In the genomic region with DNA sequence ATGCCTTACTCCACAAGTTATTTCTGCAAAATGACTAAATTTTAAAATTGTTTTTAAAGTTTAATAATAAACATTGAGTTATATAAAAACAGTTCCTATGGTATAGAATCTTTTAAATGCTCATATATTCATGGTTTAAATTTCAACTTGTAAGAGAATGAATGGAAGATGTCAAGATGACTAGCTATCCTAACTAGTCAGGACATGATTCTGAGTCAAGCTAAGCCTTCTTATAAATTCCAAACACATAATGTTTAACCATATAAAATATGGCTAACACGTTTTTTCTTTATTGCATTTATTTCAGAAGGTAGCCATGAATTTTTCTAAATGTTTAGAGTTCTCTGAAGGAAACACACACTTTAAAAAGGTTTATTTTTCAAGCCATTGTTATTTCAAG, we compare ENCODE assay signal across 28 cellular contexts.
"Had no signal": no experiment of that assay in that cellular context is flagged by ENCODE, and none has a peak within 500 bp of the region (broad histone marks: within the 10 kb centered on the region; RNA-seq: fewer than 3 reads in every experiment).

No MANE protein-coding gene starts in this region.

- DNase-seq: activated B cell treated with CpG ODN at 0.5 μM for 24 hours; activated CD4-positive, alpha-beta T cell treated with anti-CD3 and anti-CD28 coated beads for 48 hours; activated CD4-positive, alpha-beta T cell treated with anti-CD3 and anti-CD28 coated beads, Interleukin-2, amount 50 U/mL, for 1 hour; activated CD4-positive, alpha-beta T cell treated with anti-CD3 and anti-CD28 coated beads, Interleukin-2, amount 50 U/mL, for 48 hours; activated CD8-positive, alpha-beta memory T cell treated with anti-CD3 and anti-CD28 coated beads for 24 hours; activated CD8-positive, alpha-beta T cell treated with anti-CD3 and anti-CD28 coated beads for 36 hours; activated gamma-delta T cell; activated naive CD4-positive, alpha-beta T cell; activated naive CD4-positive, alpha-beta T cell treated with anti-CD3 and anti-CD28 coated beads, Interleukin-2, amount 10 ng/mL, durations not matched to agents 7 days and 5 days; activated naive CD8-positive, alpha-beta T cell treated with anti-CD3 and anti-CD28 coated beads, Interleukin-2, amount 10 ng/mL, durations not matched to agents 7 days and 5 days; activated T-cell treated with anti-CD3 and anti-CD28 coated beads, Interleukin-2, amount 50 U/mL, for 72 hours; dermis blood vessel endothelial cell; effector CD4-positive, alpha-beta T cell; effector memory CD8-positive, alpha-beta T cell; foreskin fibroblast; gastrocnemius medialis; glutamatergic neuron; heart left ventricle; T-helper 1 cell; T-helper 17 cell; T1000; WERI-Rb-1 had no signal

- H3K27me3 ChIP-seq: ascending aorta, breast epithelium, gastrocnemius medialis, heart left ventricle had no signal

- ATAC-seq: activated CD4-positive, CD25-positive, alpha-beta regulatory T cell treated with anti-CD3 and anti-CD28 coated beads, Interleukin-2, amount 50 U/mL, for 24 hours; activated CD8-positive, alpha-beta T cell treated with anti-CD3 and anti-CD28 coated beads for 36 hours; activated naive CD4-positive, alpha-beta T cell treated with anti-CD3 and anti-CD28 coated beads, Interleukin-2, amount 50 U/mL, for 72 hours; activated T-cell treated with anti-CD3 and anti-CD28 coated beads, Interleukin-2, amount 50 U/mL, for 72 hours; effector memory CD8-positive, alpha-beta T cell; esophagus mucosa; gastrocnemius medialis; heart left ventricle; T-helper 17 cell had no signal

- H3K27ac ChIP-seq: ascending aorta, breast epithelium, coronary artery, gastrocnemius medialis, heart left ventricle, WERI-Rb-1 had no signal

- H3K9me3 ChIP-seq: ascending aorta, breast epithelium, gastrocnemius medialis had no signal

- H3K4me3 ChIP-seq: ascending aorta, breast epithelium, coronary artery, gastrocnemius medialis, heart left ventricle had no signal

- H3K4me1 ChIP-seq: ascending aorta, breast epithelium, gastrocnemius medialis, heart left ventricle had no signal

- H3K36me3 ChIP-seq: ascending aorta, breast epithelium, gastrocnemius medialis, heart left ventricle, WERI-Rb-1 had no signal
